In genomic region chr9:79645110-79645509, GRCh38 we compare ENCODE assay signal across 30 cellular contexts.
"Had no signal": no experiment of that assay in that cellular context is flagged by ENCODE, and none has a peak within 500 bp of the region (broad histone marks: within the 10 kb centered on the region; RNA-seq: fewer than 3 reads in every experiment).

No MANE protein-coding gene starts in this region.

- H3K27me3 ChIP-seq: left lung, ovary, spleen, suprapubic skin, tibial artery, upper lobe of right lung had no signal

- H3K36me3 Mint-ChIP-seq: stimulated activated effector memory CD8-positive, alpha-beta T cell treated with anti-CD3 and anti-CD28 coated beads, Interleukin-12 subunit alpha, Interleukin-12 subunit beta, amount 100 ng/mL, for 72 hours had no signal

- H3K4me3 Mint-ChIP-seq: immature natural killer cell; mesothelial cell of epicardium; natural killer cell; nephron progenitor cell; stimulated activated effector memory CD8-positive, alpha-beta T cell treated with anti-CD3 and anti-CD28 coated beads, Interleukin-12 subunit alpha, Interleukin-12 subunit beta, amount 100 ng/mL, for 72 hours; stimulated activated naive CD8-positive, alpha-beta T cell treated with anti-CD3 and anti-CD28 coated beads, Interleukin-15, Interleukin-2, amounts not matched to agents 100 ng/mL and 50 ng/mL, for 24 hours had no signal

- DNase-seq: head of caudate nucleus; hypothalamus; immature natural killer cell; kidney; left colon; left lung; mesendoderm; naive B cell; natural killer cell; nephron progenitor cell; ovary; retina; right cardiac atrium; spleen; stimulated activated CD4-positive, alpha-beta T cell treated with anti-CD3 and anti-CD28 coated beads, Interleukin-4, amount 100 ng/mL, for 24 hours; stimulated activated naive CD4-positive, alpha-beta T cell; tibial artery; trophoblast cell; upper lobe of right lung had no signal

- H3K4me1 ChIP-seq: suprapubic skin, tibial artery, upper lobe of right lung had no signal

- H3K27ac ChIP-seq: left lung, ovary, skin epidermis, spleen, suprapubic skin, thoracic aorta, tibial artery, upper lobe of right lung had no signal

- FAIRE-seq: islet of Langerhans, kidney, urothelium cell line had no signal

- H3K4me3 ChIP-seq: left lung, lung, ovary, skin epidermis, spleen, suprapubic skin, thoracic aorta, tibial artery, upper lobe of right lung had no signal

- H3K9me3 ChIP-seq: ovary, suprapubic skin, thoracic aorta, tibial artery, upper lobe of right lung had no signal

- H3K27me3 Mint-ChIP-seq: naive B cell; progenitor cell of endocrine pancreas; stimulated activated naive CD8-positive, alpha-beta T cell treated with anti-CD3 and anti-CD28 coated beads, Interleukin-15, Interleukin-2, amounts not matched to agents 100 ng/mL and 50 ng/mL, for 24 hours had no signal

- H3K27ac Mint-ChIP-seq: mesothelial cell of epicardium; naive B cell; progenitor cell of endocrine pancreas; stimulated activated effector memory CD8-positive, alpha-beta T cell treated with anti-CD3 and anti-CD28 coated beads, Interleukin-12 subunit alpha, Interleukin-12 subunit beta, amount 100 ng/mL, for 72 hours; stimulated activated naive CD8-positive, alpha-beta T cell treated with anti-CD3 and anti-CD28 coated beads, Interleukin-15, Interleukin-2, amounts not matched to agents 100 ng/mL and 50 ng/mL, for 24 hours had no signal

- ATAC-seq: left colon; left lung; natural killer cell; right cardiac atrium; sciatic nerve; stimulated activated effector memory CD8-positive, alpha-beta T cell treated with anti-CD3 and anti-CD28 coated beads, Interleukin-12 subunit alpha, Interleukin-12 subunit beta, amount 100 ng/mL, for 72 hours; upper lobe of right lung had no signal

- H3K36me3 ChIP-seq: ovary, suprapubic skin, thoracic aorta, upper lobe of right lung had no signal
